Comparison of ENCODE assay signal across 15 cellular contexts in the genomic region with DNA sequence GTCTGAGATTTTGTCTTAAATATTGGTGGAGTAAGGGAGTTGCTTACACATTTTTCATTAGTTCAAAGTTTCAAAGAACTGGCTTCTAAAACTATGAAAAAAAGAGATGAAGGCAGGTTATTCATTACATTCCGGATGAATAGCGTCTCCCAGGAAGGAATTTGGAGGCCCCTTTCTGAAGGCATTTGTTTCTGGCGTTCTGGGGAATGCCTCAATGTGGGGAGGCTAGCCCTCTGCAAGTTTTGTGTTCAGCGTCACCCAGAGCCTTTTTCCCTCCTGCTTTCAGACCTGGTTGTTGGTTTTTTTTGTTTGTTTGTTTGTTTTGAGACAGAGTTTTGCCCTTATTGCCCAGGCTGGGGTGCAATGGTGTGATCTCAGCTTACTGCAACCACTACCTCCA.
"Had no signal": no experiment of that assay in that cellular context is flagged by ENCODE, and none has a peak within 500 bp of the region (broad histone marks: within the 10 kb centered on the region; RNA-seq: fewer than 3 reads in every experiment).

No MANE protein-coding gene starts in this region.

- H3K27ac ChIP-seq: brain microvascular endothelial cell, foreskin keratinocyte, psoas muscle had no signal

- H3K36me3 ChIP-seq: brain microvascular endothelial cell had no signal

- H3K27ac Mint-ChIP-seq: activated CD8-positive, alpha-beta memory T cell treated with anti-CD3 and anti-CD28 coated beads, Interleukin-2, amount 10 ng/mL, durations not matched to agents 7 days and 5 days; activated naive CD4-positive, alpha-beta T cell treated with anti-CD3 and anti-CD28 coated beads, Interleukin-2, amount 50 U/mL, for 24 hours; activated T-cell treated with anti-CD3 and anti-CD28 coated beads, Interleukin-2, amount 50 U/mL, for 24 hours; stimulated activated naive B cell treated with anti-CD40 and anti-IgM and Interleukin-4, amounts not matched to agents 10 μg/mL and 1 μg/mL and 100 μg/mL, for 72 hours; T-helper 2 cell treated with Interferon-gamma antibody and Interleukin-4, amounts not matched to agents 5 μg/mL and 100 μg/mL, for 36 hours had no signal

- DNase-seq: activated CD4-positive, alpha-beta T cell treated with anti-CD3 and anti-CD28 coated beads, Interleukin-2, amount 50 U/mL, for 48 hours; activated CD4-positive, CD25-positive, alpha-beta regulatory T cell treated with anti-CD3 and anti-CD28 coated beads, Interleukin-2, amount 50 U/mL, for 72 hours; activated effector memory CD4-positive, alpha-beta T cell treated with Interleukin-2 at 50 U/mL for 16 hours; activated T-cell treated with anti-CD3 and anti-CD28 coated beads, Interleukin-2, amount 50 U/mL, for 24 hours; brain microvascular endothelial cell; foreskin keratinocyte; kidney; psoas muscle; stimulated activated CD4-positive, alpha-beta T cell treated with anti-CD3 and anti-CD28 coated beads, Interleukin-2, amount 100 ng/mL, for 24 hours; stimulated activated naive B cell treated with anti-CD40 and anti-IgM and Interleukin-4, amounts not matched to agents 10 μg/mL and 1 μg/mL and 100 μg/mL, for 72 hours; SW 1271 had no signal

- H3K27me3 ChIP-seq: brain microvascular endothelial cell had no signal

- H3K36me3 Mint-ChIP-seq: activated CD8-positive, alpha-beta memory T cell treated with anti-CD3 and anti-CD28 coated beads, Interleukin-2, amount 10 ng/mL, durations not matched to agents 7 days and 5 days; activated naive CD4-positive, alpha-beta T cell treated with anti-CD3 and anti-CD28 coated beads, Interleukin-2, amount 50 U/mL, for 24 hours; stimulated activated naive B cell treated with anti-CD40 and anti-IgM and Interleukin-4, amounts not matched to agents 10 μg/mL and 1 μg/mL and 100 μg/mL, for 72 hours had no signal

- H3K9me3 Mint-ChIP-seq: activated naive CD4-positive, alpha-beta T cell treated with anti-CD3 and anti-CD28 coated beads, Interleukin-2, amount 50 U/mL, for 24 hours; activated T-cell treated with anti-CD3 and anti-CD28 coated beads, Interleukin-2, amount 50 U/mL, for 24 hours; stimulated activated naive B cell treated with anti-CD40 and anti-IgM and Interleukin-4, amounts not matched to agents 10 μg/mL and 1 μg/mL and 100 μg/mL, for 72 hours; T-helper 2 cell treated with Interferon-gamma antibody and Interleukin-4, amounts not matched to agents 5 μg/mL and 100 μg/mL, for 36 hours had no signal

- H3K4me1 ChIP-seq: foreskin keratinocyte, psoas muscle had no signal

- ATAC-seq: activated CD8-positive, alpha-beta memory T cell treated with anti-CD3 and anti-CD28 coated beads, Interleukin-2, amount 10 ng/mL, durations not matched to agents 7 days and 5 days; foreskin keratinocyte; psoas muscle; sciatic nerve; stimulated activated naive B cell treated with anti-CD40 and anti-IgM and Interleukin-4, amounts not matched to agents 10 μg/mL and 1 μg/mL and 100 μg/mL, for 72 hours had no signal

- H3K4me3 ChIP-seq: psoas muscle had no signal

- H3K9me3 ChIP-seq: psoas muscle had no signal

- H3K4me1 Mint-ChIP-seq: activated naive CD4-positive, alpha-beta T cell treated with anti-CD3 and anti-CD28 coated beads, Interleukin-2, amount 50 U/mL, for 24 hours; stimulated activated naive B cell treated with anti-CD40 and anti-IgM and Interleukin-4, amounts not matched to agents 10 μg/mL and 1 μg/mL and 100 μg/mL, for 72 hours had no signal

- H3K4me3 Mint-ChIP-seq: activated CD8-positive, alpha-beta memory T cell treated with anti-CD3 and anti-CD28 coated beads, Interleukin-2, amount 10 ng/mL, durations not matched to agents 7 days and 5 days; activated naive CD4-positive, alpha-beta T cell treated with anti-CD3 and anti-CD28 coated beads, Interleukin-2, amount 50 U/mL, for 24 hours; activated T-cell treated with anti-CD3 and anti-CD28 coated beads, Interleukin-2, amount 50 U/mL, for 24 hours; stimulated activated naive B cell treated with anti-CD40 and anti-IgM and Interleukin-4, amounts not matched to agents 10 μg/mL and 1 μg/mL and 100 μg/mL, for 72 hours; T-helper 2 cell treated with Interferon-gamma antibody and Interleukin-4, amounts not matched to agents 5 μg/mL and 100 μg/mL, for 36 hours had no signal
